In the genomic region with DNA sequence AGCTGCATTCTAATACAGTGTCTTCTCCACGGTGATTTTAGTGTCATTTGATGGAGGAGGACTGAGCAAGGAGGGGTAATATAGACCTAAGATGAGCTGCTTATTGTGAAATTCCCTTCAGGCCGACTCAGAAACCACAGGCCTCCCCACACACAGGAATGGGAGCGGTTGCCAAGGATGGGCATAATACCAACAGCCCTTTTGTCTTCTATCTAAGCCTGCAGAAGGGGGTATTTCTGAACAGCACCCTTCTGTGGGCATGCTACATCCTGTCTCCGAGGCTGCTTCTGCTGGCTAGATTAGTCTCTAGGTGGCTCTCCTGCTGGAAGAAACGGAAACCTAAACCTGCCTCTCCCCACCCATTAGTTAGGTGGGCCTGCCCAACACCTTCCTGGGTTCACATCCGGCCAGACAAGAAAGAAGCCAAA, we compare ENCODE assay signal across 9 cellular contexts.
DNase-seq lines count a peak whose midpoint lies in the region; ATAC-seq and TF ChIP-seq lines count a peak whose summit lies in the region.
"Had no signal": no experiment of that assay in that cellular context is flagged by ENCODE, and none has a peak within 500 bp of the region (broad histone marks: within the 10 kb centered on the region; RNA-seq: fewer than 3 reads in every experiment).

No MANE protein-coding gene starts in this region.

- no peaks in the 10 kb centered on the region for H3K27me3 Mint-ChIP-seq in WTC11 (ENCODE audit: low read depth)
- H3K27me3 Mint-ChIP-seq: naive B cell had no signal

- H3K27me3 ChIP-seq in left ventricle myocardium inferior (ENCODE audit: low read depth) (no peaks in the 10 kb centered on the region), right cardiac atrium (ENCODE audit: control insufficient read depth, insufficient read depth) (no peaks in the 10 kb centered on the region), foreskin keratinocyte (no peaks in the 10 kb centered on the region), aorta (ENCODE audit: control insufficient read depth in 1 of 2, insufficient read depth in 2 of 2, low read length in 1 of 2) (no peaks in the 10 kb centered on the region)

- peak overlapping the region; percentile 18 for H3K27ac ChIP-seq in left ventricle myocardium inferior (replicated peaks)
- H3K27ac ChIP-seq in right cardiac atrium (ENCODE audit: low read length), result no peak overlapping the region
- H3K27ac ChIP-seq in foreskin keratinocyte, result no peak overlapping the region
- H3K27ac ChIP-seq in aorta (ENCODE audit: low read depth in 1 of 2, low read length in 2 of 2), result no peak overlapping the region

- ATAC-seq in right cardiac atrium, result no peak
- ATAC-seq in WTC11, result peak; percentile 18
- ATAC-seq in foreskin keratinocyte, result peak; percentile 83
- peak; percentile 11 for ATAC-seq in aorta (ENCODE audit: low FRiP score)
- ATAC-seq in HG02973 (IDR thresholded peaks at IDR 0.05; ENCODE audit: unreplicated experiment), result no peak

- no peak overlapping the region for H3K4me3 Mint-ChIP-seq in WTC11
- H3K4me3 Mint-ChIP-seq: naive B cell had no signal

- CTCF ChIA-PET in WTC11 (lab: Charles Lee), result interaction anchor here (0.5 to 3.3 kb wide), 107 partner anchors 8 to 566 kb away, joined by 3 to 107 read pairs (median 5); a partner anchor contains a TSS

- H3K4me3 ChIP-seq in left ventricle myocardium inferior, result no peak overlapping the region
- no peak overlapping the region for H3K4me3 ChIP-seq in right cardiac atrium (ENCODE audit: low read length)
- H3K4me3 ChIP-seq in aorta (ENCODE audit: low read length in 2 of 2), result no peak overlapping the region

- H3K9me3 Mint-ChIP-seq in WTC11, result no peaks in the 10 kb centered on the region
- H3K9me3 Mint-ChIP-seq: naive B cell had no signal

- H3K4me1 ChIP-seq in left ventricle myocardium inferior (peaks cover 17% of the 10 kb centered on the region), right cardiac atrium (ENCODE audit: control insufficient read depth, insufficient read depth, low read length) (no peaks in the 10 kb centered on the region), foreskin keratinocyte (peaks cover 13% of the 10 kb centered on the region), aorta (ENCODE audit: control insufficient read depth in 1 of 2, insufficient read depth in 2 of 2, low read length in 2 of 2) (no peaks in the 10 kb centered on the region)

- H3K36me3 ChIP-seq in left ventricle myocardium inferior (no peaks in the 10 kb centered on the region), aorta (ENCODE audit: control insufficient read depth in 1 of 2, insufficient read depth in 2 of 2, low read length in 1 of 2) (no peaks in the 10 kb centered on the region)

- POLR2A ChIA-PET in WTC11 (lab: Charles Lee), result interaction anchor here (0.6 to 1.0 kb wide), 2 partner anchors 21 to 79 kb away, joined by 3 read pairs; no protein-coding TSS in a partner anchor

- WGBS in right cardiac atrium, result 63% methylated on average over 6 of the region's 6 CpGs
- 70% methylated on average over 6 of the region's 6 CpGs for WGBS in aorta, 2 donors

- no peak for TF ChIP-seq CTCF in left ventricle myocardium inferior (IDR thresholded peaks at IDR 0.05; ENCODE audit: borderline replicate concordance)
- peak; percentile 10; the same call in 1 of the 2 replicates for TF ChIP-seq CTCF in WTC11 (IDR thresholded peaks at IDR 0.05)
- no peak for TF ChIP-seq CTCF in foreskin keratinocyte (conservative IDR thresholded peaks at IDR 0.05)
- no peak for TF ChIP-seq CTCF in GM10266 (IDR thresholded peaks at IDR 0.05; ENCODE audit: control insufficient read depth, insufficient read depth, low read depth, missing control alignments)

- H3K27ac Mint-ChIP-seq in WTC11, result no peak overlapping the region

- intact Hi-C loops in left ventricle myocardium inferior (cut with micrococcal nuclease) (loop anchor here (5.0 kb wide), 1 partner anchor 70 kb away; no protein-coding TSS in a partner anchor), right cardiac atrium (cut with DNase I) (loop anchor here in 3 of 4 donors (5.0 to 10.0 kb wide), 3 partner anchors 75 to 430 kb away; no protein-coding TSS in a partner anchor), aorta (cut with DNase I) (loop anchor here (5.0 to 10.0 kb wide), 6 partner anchors 75 to 540 kb away; a partner anchor contains a TSS)

- H3K4me1 Mint-ChIP-seq in WTC11, result peaks cover 14% of the 10 kb centered on the region

- no peak for DNase-seq in left ventricle myocardium inferior
- no peak for DNase-seq in right cardiac atrium
- no peak for DNase-seq in WTC11 (ENCODE audit: low spot score)
- peak; percentile 90 to 94 for DNase-seq in foreskin keratinocyte
- DNase-seq in aorta, result peak in 1 of 2 donors; percentile 21
- DNase-seq in HUDEP-2 (lab: John Stamatoyannopoulos, UW; ENCODE audit: unreplicated experiment in 76 of 76), result no peak
- no peak for DNase-seq in GM10266 (ENCODE audit: extremely low spot score)

- H3K36me3 Mint-ChIP-seq in WTC11, result peaks cover 2% of the 10 kb centered on the region; the same call in 1 of the 2 replicates

- no peaks in the 10 kb centered on the region for H3K9me3 ChIP-seq in left ventricle myocardium inferior (replicated peaks)
- H3K9me3 ChIP-seq in right cardiac atrium (ENCODE audit: control insufficient read depth, low read length), result no peaks in the 10 kb centered on the region
- H3K9me3 ChIP-seq in aorta (ENCODE audit: control insufficient read depth, low read length), result no peaks in the 10 kb centered on the region

TF ChIP-seq in WTC11, 78 proteins besides CTCF, POLR2A, EP300 and RAD21 (continues in another document):
- TF ChIP-seq, protein P1, sequence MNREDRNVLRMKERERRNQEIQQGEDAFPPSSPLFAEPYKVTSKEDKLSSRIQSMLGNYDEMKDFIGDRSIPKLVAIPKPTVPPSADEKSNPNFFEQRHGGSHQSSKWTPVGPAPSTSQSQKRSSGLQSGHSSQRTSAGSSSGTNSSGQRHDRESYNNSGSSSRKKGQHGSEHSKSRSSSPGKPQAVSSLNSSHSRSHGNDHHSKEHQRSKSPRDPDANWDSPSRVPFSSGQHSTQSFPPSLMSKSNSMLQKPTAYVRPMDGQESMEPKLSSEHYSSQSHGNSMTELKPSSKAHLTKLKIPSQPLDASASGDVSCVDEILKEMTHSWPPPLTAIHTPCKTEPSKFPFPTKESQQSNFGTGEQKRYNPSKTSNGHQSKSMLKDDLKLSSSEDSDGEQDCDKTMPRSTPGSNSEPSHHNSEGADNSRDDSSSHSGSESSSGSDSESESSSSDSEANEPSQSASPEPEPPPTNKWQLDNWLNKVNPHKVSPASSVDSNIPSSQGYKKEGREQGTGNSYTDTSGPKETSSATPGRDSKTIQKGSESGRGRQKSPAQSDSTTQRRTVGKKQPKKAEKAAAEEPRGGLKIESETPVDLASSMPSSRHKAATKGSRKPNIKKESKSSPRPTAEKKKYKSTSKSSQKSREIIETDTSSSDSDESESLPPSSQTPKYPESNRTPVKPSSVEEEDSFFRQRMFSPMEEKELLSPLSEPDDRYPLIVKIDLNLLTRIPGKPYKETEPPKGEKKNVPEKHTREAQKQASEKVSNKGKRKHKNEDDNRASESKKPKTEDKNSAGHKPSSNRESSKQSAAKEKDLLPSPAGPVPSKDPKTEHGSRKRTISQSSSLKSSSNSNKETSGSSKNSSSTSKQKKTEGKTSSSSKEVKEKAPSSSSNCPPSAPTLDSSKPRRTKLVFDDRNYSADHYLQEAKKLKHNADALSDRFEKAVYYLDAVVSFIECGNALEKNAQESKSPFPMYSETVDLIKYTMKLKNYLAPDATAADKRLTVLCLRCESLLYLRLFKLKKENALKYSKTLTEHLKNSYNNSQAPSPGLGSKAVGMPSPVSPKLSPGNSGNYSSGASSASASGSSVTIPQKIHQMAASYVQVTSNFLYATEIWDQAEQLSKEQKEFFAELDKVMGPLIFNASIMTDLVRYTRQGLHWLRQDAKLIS (CRISPR knock-in tag; IDR thresholded peaks at IDR 0.05; ENCODE audit: borderline replicate concordance), result no peak
- TF ChIP-seq, protein P2, sequence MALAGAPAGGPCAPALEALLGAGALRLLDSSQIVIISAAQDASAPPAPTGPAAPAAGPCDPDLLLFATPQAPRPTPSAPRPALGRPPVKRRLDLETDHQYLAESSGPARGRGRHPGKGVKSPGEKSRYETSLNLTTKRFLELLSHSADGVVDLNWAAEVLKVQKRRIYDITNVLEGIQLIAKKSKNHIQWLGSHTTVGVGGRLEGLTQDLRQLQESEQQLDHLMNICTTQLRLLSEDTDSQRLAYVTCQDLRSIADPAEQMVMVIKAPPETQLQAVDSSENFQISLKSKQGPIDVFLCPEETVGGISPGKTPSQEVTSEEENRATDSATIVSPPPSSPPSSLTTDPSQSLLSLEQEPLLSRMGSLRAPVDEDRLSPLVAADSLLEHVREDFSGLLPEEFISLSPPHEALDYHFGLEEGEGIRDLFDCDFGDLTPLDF (CRISPR knock-in tag; IDR thresholded peaks at IDR 0.05), result no peak
- no peak for TF ChIP-seq ZNF121 (CRISPR knock-in tag; IDR thresholded peaks at IDR 0.05)
- TF ChIP-seq, protein P3, sequence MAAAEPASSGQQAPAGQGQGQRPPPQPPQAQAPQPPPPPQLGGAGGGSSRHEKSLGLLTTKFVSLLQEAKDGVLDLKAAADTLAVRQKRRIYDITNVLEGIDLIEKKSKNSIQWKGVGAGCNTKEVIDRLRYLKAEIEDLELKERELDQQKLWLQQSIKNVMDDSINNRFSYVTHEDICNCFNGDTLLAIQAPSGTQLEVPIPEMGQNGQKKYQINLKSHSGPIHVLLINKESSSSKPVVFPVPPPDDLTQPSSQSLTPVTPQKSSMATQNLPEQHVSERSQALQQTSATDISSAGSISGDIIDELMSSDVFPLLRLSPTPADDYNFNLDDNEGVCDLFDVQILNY (CRISPR knock-in tag; IDR thresholded peaks at IDR 0.05), result no peak
- TF ChIP-seq, protein P4, sequence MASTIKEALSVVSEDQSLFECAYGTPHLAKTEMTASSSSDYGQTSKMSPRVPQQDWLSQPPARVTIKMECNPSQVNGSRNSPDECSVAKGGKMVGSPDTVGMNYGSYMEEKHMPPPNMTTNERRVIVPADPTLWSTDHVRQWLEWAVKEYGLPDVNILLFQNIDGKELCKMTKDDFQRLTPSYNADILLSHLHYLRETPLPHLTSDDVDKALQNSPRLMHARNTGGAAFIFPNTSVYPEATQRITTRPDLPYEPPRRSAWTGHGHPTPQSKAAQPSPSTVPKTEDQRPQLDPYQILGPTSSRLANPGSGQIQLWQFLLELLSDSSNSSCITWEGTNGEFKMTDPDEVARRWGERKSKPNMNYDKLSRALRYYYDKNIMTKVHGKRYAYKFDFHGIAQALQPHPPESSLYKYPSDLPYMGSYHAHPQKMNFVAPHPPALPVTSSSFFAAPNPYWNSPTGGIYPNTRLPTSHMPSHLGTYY (CRISPR knock-in tag; IDR thresholded peaks at IDR 0.05), result no peak
- TF ChIP-seq MYBL2 (CRISPR knock-in tag; IDR thresholded peaks at IDR 0.05), result no peak

Comparison
In these comparisons a context has a peak if more than half of its experiments do, and no peak if none do; other contexts are left out.
1. DNase-seq: peak in foreskin keratinocyte (2 of 2); none in left ventricle myocardium inferior (single experiment), right cardiac atrium (0 of 3), WTC11 (single experiment), HUDEP-2 (0 of 76) and GM10266 (single experiment).
2. ATAC-seq: peak in WTC11 (single experiment), foreskin keratinocyte (single experiment) and aorta (single experiment); none in right cardiac atrium (0 of 2) and HG02973 (single experiment).